Comparison of ENCODE assay signal across 8 cellular contexts in genomic region chr6:56851541-56852248, GRCh38.
DNase-seq lines count a peak whose midpoint lies in the region; ATAC-seq, FAIRE-seq and TF ChIP-seq lines count a peak whose summit lies in the region.

No MANE protein-coding gene starts in this region.

- H3K4me1 Mint-ChIP-seq in Caco-2 (ENCODE audit: low read depth, unreplicated experiment) = peaks cover 10% of the 10 kb centered on the region
- H3K4me1 Mint-ChIP-seq in activated T-cell treated with anti-CD3 and anti-CD28 coated beads, Interleukin-2, amount 50 U/mL, for 72 hours (ENCODE audit: low read depth) = peaks cover 13% of the 10 kb centered on the region
- H3K4me1 Mint-ChIP-seq in nephron progenitor cell = peaks cover 48% of the 10 kb centered on the region

- POLR2A ChIA-PET in Caco-2 (lab: Charles Lee) = no interaction called here

- peaks cover 6% of the 10 kb centered on the region; the same call in 1 of the 2 replicates for H3K4me1 ChIP-seq in Caco-2

- H3K4me3 ChIP-seq in Caco-2 (ENCODE audit: low read depth, low read length) = no peak overlapping the region

- intact Hi-C loops in Caco-2 (cut with micrococcal nuclease; ENCODE audit: unreplicated experiment) = loop anchor here (1.0 to 10.0 kb wide), 3 partner anchors 142 to 497 kb away; no protein-coding TSS in a partner anchor

- H3K36me3 ChIP-seq in Caco-2 (ENCODE audit: control insufficient read depth, insufficient read depth, low read length) = no peaks in the 10 kb centered on the region

- ATAC-seq in GM18873 (IDR thresholded peaks at IDR 0.05; ENCODE audit: low FRiP score, unreplicated experiment) (peak; percentile 91), HG03060 (IDR thresholded peaks at IDR 0.05; ENCODE audit: low read depth, unreplicated experiment) (peak; percentile 95)
- ATAC-seq in activated T-cell treated with anti-CD3 and anti-CD28 coated beads, Interleukin-2, amount 50 U/mL, for 72 hours (replicated peaks in 1 of 2) = peak; percentile 96 to 98

- BruUV-seq in Caco-2 (replicated peaks; lab: Mats Ljungman, UMichigan) = no TSS peak

- FAIRE-seq in frontal cortex (lab: Jason Lieb, UNC) = no peak

- H3K9me3 ChIP-seq in Caco-2 = no peaks in the 10 kb centered on the region

- CTCF ChIA-PET in Caco-2 (lab: Charles Lee) = interaction anchor here (0.6 to 1.8 kb wide), 17 partner anchors 10 to 309 kb away, joined by 3 to 14 read pairs (median 4); no protein-coding TSS in a partner anchor

- TF ChIP-seq CTCF in Caco-2 (IDR thresholded peaks at IDR 0.05; ENCODE audit: insufficient read depth in 1 of 2, low read depth in 1 of 2, low read length in 1 of 2, severe bottlenecking in 1 of 2, unreplicated experiment in 1 of 2) (peak; percentile 39 to 47), nephron progenitor cell (IDR thresholded peaks at IDR 0.05) (peak; percentile 56)

- no peaks in the 10 kb centered on the region for H3K27me3 ChIP-seq in Caco-2 (replicated peaks; ENCODE audit: control insufficient read depth, insufficient read depth, low read length)

- no peaks in the 10 kb centered on the region for H3K36me3 Mint-ChIP-seq in Caco-2 (ENCODE audit: insufficient read depth, unreplicated experiment)
- H3K36me3 Mint-ChIP-seq in activated T-cell treated with anti-CD3 and anti-CD28 coated beads, Interleukin-2, amount 50 U/mL, for 72 hours (ENCODE audit: insufficient read depth in 2 of 2) = no peaks in the 10 kb centered on the region
- no peaks in the 10 kb centered on the region for H3K36me3 Mint-ChIP-seq in nephron progenitor cell (ENCODE audit: low read depth)

- H3K9me3 Mint-ChIP-seq in Caco-2 (ENCODE audit: unreplicated experiment) (no peaks in the 10 kb centered on the region), nephron progenitor cell (no peaks in the 10 kb centered on the region)
- H3K9me3 Mint-ChIP-seq in activated T-cell treated with anti-CD3 and anti-CD28 coated beads, Interleukin-2, amount 50 U/mL, for 72 hours = no peaks in the 10 kb centered on the region

- H3K4me3 Mint-ChIP-seq in Caco-2 (ENCODE audit: unreplicated experiment) (no peak overlapping the region), nephron progenitor cell (peak overlapping the region; percentile 96)
- H3K4me3 Mint-ChIP-seq in activated T-cell treated with anti-CD3 and anti-CD28 coated beads, Interleukin-2, amount 50 U/mL, for 72 hours = peak overlapping the region; percentile 81 to 82

- H3K27me3 Mint-ChIP-seq in Caco-2 (ENCODE audit: insufficient read depth, unreplicated experiment) (no peaks in the 10 kb centered on the region), nephron progenitor cell (ENCODE audit: low read depth, poor library complexity) (peaks cover 3% of the 10 kb centered on the region)
- H3K27me3 Mint-ChIP-seq in activated T-cell treated with anti-CD3 and anti-CD28 coated beads, Interleukin-2, amount 50 U/mL, for 72 hours (ENCODE audit: low read depth) = peaks cover 45% of the 10 kb centered on the region

- DNase-seq in Caco-2 (peak in 1 of 2 experiments; percentile 56), NCI-H345 (lab: John Stamatoyannopoulos, UW) (peak; percentile 69), frontal cortex (ENCODE audit: low spot score in 2 of 2) (peak; percentile 47), nephron progenitor cell (peak; percentile 39), activated gamma-delta T cell (lab: John Stamatoyannopoulos, UW) (no peak)
- peak; percentile 50 to 61 for DNase-seq in activated T-cell treated with anti-CD3 and anti-CD28 coated beads, Interleukin-2, amount 50 U/mL, for 72 hours

- H3K27ac Mint-ChIP-seq in Caco-2 (ENCODE audit: unreplicated experiment) (no peak overlapping the region), nephron progenitor cell (peak overlapping the region; percentile 66)
- H3K27ac Mint-ChIP-seq in activated T-cell treated with anti-CD3 and anti-CD28 coated beads, Interleukin-2, amount 50 U/mL, for 72 hours = no peak overlapping the region
